ENCODE assay signal across 25 cellular contexts in genomic region chrX:2699959-2700358, GRCh38. TPM values are rescaled to one million over a fixed set of nuclear protein-coding genes. Genes with fewer than 3 reads are reported as not detected.
A peak's percentile ranks its signal among the peaks of the same experiment; 100 is the strongest.
DNase-seq lines count a peak whose midpoint lies in the region; ATAC-seq, FAIRE-seq and TF ChIP-seq lines count a peak whose summit lies in the region.
"Had no signal": no experiment of that assay in that cellular context is flagged by ENCODE, and none has a peak within 500 bp of the region (broad histone marks: within the 10 kb centered on the region; RNA-seq: fewer than 3 reads in every experiment).

No MANE protein-coding gene starts in this region.

- H3K27ac Mint-ChIP-seq in activated naive CD8-positive, alpha-beta T cell: peak overlapping the region; percentile 46
- no peak overlapping the region for H3K27ac Mint-ChIP-seq in activated naive CD8-positive, alpha-beta T cell treated with anti-CD3 and anti-CD28 coated beads for 36 hours
- peak overlapping the region; percentile 85 to 96 for H3K27ac Mint-ChIP-seq in effector memory CD8-positive, alpha-beta T cell
- H3K27ac Mint-ChIP-seq in stimulated activated memory B cell treated with anti-CD40 and anti-IgM and Interleukin-4, amounts not matched to agents 10 μg/mL and 1 μg/mL and 100 μg/mL, for 72 hours: no peak overlapping the region

- H3K4me3 Mint-ChIP-seq in activated naive CD8-positive, alpha-beta T cell: peak overlapping the region; percentile 44
- no peak overlapping the region for H3K4me3 Mint-ChIP-seq in activated naive CD8-positive, alpha-beta T cell treated with anti-CD3 and anti-CD28 coated beads for 36 hours
- peak overlapping the region; percentile 73 to 98 for H3K4me3 Mint-ChIP-seq in effector memory CD8-positive, alpha-beta T cell
- H3K4me3 Mint-ChIP-seq in stimulated activated memory B cell treated with anti-CD40 and anti-IgM and Interleukin-4, amounts not matched to agents 10 μg/mL and 1 μg/mL and 100 μg/mL, for 72 hours: peak overlapping the region; percentile 4

- no peaks in the 10 kb centered on the region for H3K9me3 Mint-ChIP-seq in activated naive CD8-positive, alpha-beta T cell (ENCODE audit: low read depth)
- H3K9me3 Mint-ChIP-seq in activated naive CD8-positive, alpha-beta T cell treated with anti-CD3 and anti-CD28 coated beads for 36 hours: peaks cover 8% of the 10 kb centered on the region
- no peaks in the 10 kb centered on the region for H3K9me3 Mint-ChIP-seq in effector memory CD8-positive, alpha-beta T cell
- peaks cover 12% of the 10 kb centered on the region for H3K9me3 Mint-ChIP-seq in stimulated activated memory B cell treated with anti-CD40 and anti-IgM and Interleukin-4, amounts not matched to agents 10 μg/mL and 1 μg/mL and 100 μg/mL, for 72 hours

- peaks cover 92% of the 10 kb centered on the region for H3K4me1 Mint-ChIP-seq in activated naive CD8-positive, alpha-beta T cell (ENCODE audit: low read depth)
- peaks cover 82% of the 10 kb centered on the region for H3K4me1 Mint-ChIP-seq in activated naive CD8-positive, alpha-beta T cell treated with anti-CD3 and anti-CD28 coated beads for 36 hours
- H3K4me1 Mint-ChIP-seq in effector memory CD8-positive, alpha-beta T cell (ENCODE audit: low read depth in 2 of 2): peaks cover 87 to 96% of the 10 kb centered on the region in 2 donors
- peaks cover 73% of the 10 kb centered on the region for H3K4me1 Mint-ChIP-seq in stimulated activated memory B cell treated with anti-CD40 and anti-IgM and Interleukin-4, amounts not matched to agents 10 μg/mL and 1 μg/mL and 100 μg/mL, for 72 hours

- no peak for TF ChIP-seq POLR2A in GM12891 (IDR thresholded peaks at IDR 0.05; ENCODE audit: low read depth, low read length)
- no peak for TF ChIP-seq POLR2A in GM18505 (IDR thresholded peaks at IDR 0.05; ENCODE audit: borderline replicate concordance, extremely low read depth, insufficient read depth, insufficient read length)

- peak; percentile 52 for FAIRE-seq in GM12891 (lab: Jason Lieb, UNC)
- FAIRE-seq: colon, small intestine, TTC549 had no signal

- no peak for DNase-seq in activated naive CD8-positive, alpha-beta T cell treated with anti-CD3 and anti-CD28 coated beads for 36 hours
- no peak for DNase-seq in GM12891 (ENCODE audit: insufficient read length, low spot score)
- DNase-seq in effector memory CD8-positive, alpha-beta T cell: no peak
- no peak for DNase-seq in NCI-H524 (lab: John Stamatoyannopoulos, UW)
- DNase-seq: activated CD4-positive, CD25-positive, alpha-beta regulatory T cell treated with anti-CD3 and anti-CD28 coated beads, Interleukin-2, amount 50 U/mL, for 72 hours; DMS153; effector memory CD4-positive, alpha-beta T cell; foreskin keratinocyte; GDM1; heart right ventricle; mesenchymal stem cell; NCI-H1417; NCI-H2081 treated with DMSO at 0.1 percent for 48 hours; occipital lobe; small intestine; testis had no signal

- peaks cover 14% of the 10 kb centered on the region for H3K36me3 Mint-ChIP-seq in activated naive CD8-positive, alpha-beta T cell
- H3K36me3 Mint-ChIP-seq in activated naive CD8-positive, alpha-beta T cell treated with anti-CD3 and anti-CD28 coated beads for 36 hours: peaks cover 64% of the 10 kb centered on the region
- peaks cover 51% of the 10 kb centered on the region for H3K36me3 Mint-ChIP-seq in effector memory CD8-positive, alpha-beta T cell (ENCODE audit: insufficient read depth)
- H3K36me3 Mint-ChIP-seq in stimulated activated memory B cell treated with anti-CD40 and anti-IgM and Interleukin-4, amounts not matched to agents 10 μg/mL and 1 μg/mL and 100 μg/mL, for 72 hours: peaks cover 25% of the 10 kb centered on the region

- peaks cover 2% of the 10 kb centered on the region for H3K27me3 Mint-ChIP-seq in activated naive CD8-positive, alpha-beta T cell
- H3K27me3 Mint-ChIP-seq in activated naive CD8-positive, alpha-beta T cell treated with anti-CD3 and anti-CD28 coated beads for 36 hours: no peaks in the 10 kb centered on the region
- no peaks in the 10 kb centered on the region for H3K27me3 Mint-ChIP-seq in effector memory CD8-positive, alpha-beta T cell
- H3K27me3 Mint-ChIP-seq in stimulated activated memory B cell treated with anti-CD40 and anti-IgM and Interleukin-4, amounts not matched to agents 10 μg/mL and 1 μg/mL and 100 μg/mL, for 72 hours: no peaks in the 10 kb centered on the region

- no peak for ATAC-seq in effector memory CD8-positive, alpha-beta T cell (replicated peaks)
- ATAC-seq in stimulated activated memory B cell treated with anti-CD40 and anti-IgM and Interleukin-4, amounts not matched to agents 10 μg/mL and 1 μg/mL and 100 μg/mL, for 72 hours: no peak
- ATAC-seq in HG03460 (IDR thresholded peaks at IDR 0.05; ENCODE audit: unreplicated experiment) (no peak), GM18505 (IDR thresholded peaks at IDR 0.05; ENCODE audit: unreplicated experiment) (no peak)
- ATAC-seq: esophagus mucosa, foreskin keratinocyte, heart right ventricle had no signal

TF ChIP-seq in GM12891, 5 proteins besides CTCF, POLR2A, EP300 and RAD21:
- TF ChIP-seq PAX5 (IDR thresholded peaks at IDR 0.05; ENCODE audit: insufficient read depth, low read length, severe bottlenecking) (no peak), TAF1 (IDR thresholded peaks at IDR 0.05; ENCODE audit: low read depth, low read length) (no peak), POU2F2 (IDR thresholded peaks at IDR 0.05; ENCODE audit: low read depth, low read length) (no peak), POLR2AphosphoS5 (IDR thresholded peaks at IDR 0.05; ENCODE audit: low read depth, low read length) (no peak), SPI1 (IDR thresholded peaks at IDR 0.05; ENCODE audit: low read depth, low read length) (no peak)

RNA-seq across cellular contexts. Expression of gene CD99, which starts 8.9 kb away (rescaled TPM):
- 100 to 1,000 TPM; 112 to 116 TPM for total RNA-seq in activated naive CD8-positive, alpha-beta T cell treated with anti-CD3 and anti-CD28 coated beads for 36 hours
- 91.8 TPM for polyA plus RNA-seq in GM12891 (2012; ENCODE audit: low read depth, missing spikeins)

RNA-seq across cellular contexts. Expression of gene XG, which starts 51.9 kb away (rescaled TPM):
- total RNA-seq in activated naive CD8-positive, alpha-beta T cell treated with anti-CD3 and anti-CD28 coated beads for 36 hours: not detected
- not detected for polyA plus RNA-seq in GM12891 (2012; ENCODE audit: low read depth, missing spikeins)
- total RNA-seq: MCF 10A, occipital lobe, renal cortical epithelial cell had no signal

Comparison
In these comparisons a context has a peak if more than half of its experiments do, and no peak if none do; other contexts are left out.
1. H3K27ac Mint-ChIP-seq: peak in activated naive CD8-positive, alpha-beta T cell (single experiment) and effector memory CD8-positive, alpha-beta T cell (2 of 2); none in activated naive CD8-positive, alpha-beta T cell treated with anti-CD3 and anti-CD28 coated beads for 36 hours (single experiment) and stimulated activated memory B cell treated with anti-CD40 and anti-IgM and Interleukin-4, amounts not matched to agents 10 μg/mL and 1 μg/mL and 100 μg/mL, for 72 hours (single experiment).